In the genomic region with DNA sequence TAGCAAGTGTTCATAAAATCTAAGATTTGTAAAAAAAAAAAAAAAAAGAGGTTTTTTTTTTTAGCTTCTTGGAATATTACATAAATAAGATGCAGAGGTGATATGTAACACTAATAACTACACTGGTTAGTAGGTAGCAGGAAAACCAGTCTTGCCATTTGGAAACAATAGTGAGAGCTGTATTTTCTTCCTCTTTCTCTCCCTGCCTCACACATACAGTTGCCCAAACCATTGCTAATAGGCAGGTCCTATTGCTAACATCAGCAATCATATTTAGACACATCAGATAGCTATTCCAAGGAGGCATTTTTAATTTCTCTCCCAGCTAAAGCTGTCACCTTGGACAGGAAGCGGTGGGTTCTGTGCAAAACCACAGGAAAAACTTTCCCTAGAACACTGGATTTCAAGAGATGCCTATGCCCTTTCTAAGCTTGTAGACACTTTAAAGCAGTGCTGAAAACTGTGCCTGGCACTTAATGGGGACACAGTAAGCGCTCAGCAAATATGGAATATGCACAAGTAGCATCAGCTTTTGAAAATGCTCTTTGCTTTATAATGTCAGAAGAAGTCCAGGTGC, we compare ENCODE assay signal across 11 cellular contexts. TPM values are rescaled to one million over a fixed set of nuclear protein-coding genes. Genes with fewer than 3 reads are reported as not detected.
DNase-seq lines count a peak whose midpoint lies in the region; TF ChIP-seq lines count a peak whose summit lies in the region.
"Had no signal": no experiment of that assay in that cellular context is flagged by ENCODE, and none has a peak within 500 bp of the region (broad histone marks: within the 10 kb centered on the region; RNA-seq: fewer than 3 reads in every experiment).

No MANE protein-coding gene starts in this region.

- no peaks in the 10 kb centered on the region for H3K36me3 Mint-ChIP-seq in HFFc6 (ENCODE audit: low read depth)

- H3K27ac ChIP-seq in dorsolateral prefrontal cortex (peak overlapping the region in 40 of 59 donors; percentile 3 to 99 (median 90)), subcutaneous abdominal adipose tissue (ENCODE audit: low read depth, low read length) (peak overlapping the region; percentile 100)
- H3K27ac ChIP-seq: epithelial cell of prostate had no signal

- H3K36me3 ChIP-seq in subcutaneous abdominal adipose tissue (ENCODE audit: control insufficient read depth in 5 of 5, insufficient read depth in 5 of 5, low read length in 5 of 5) = no peaks in the 10 kb centered on the region

- H3K4me1 ChIP-seq in subcutaneous abdominal adipose tissue (ENCODE audit: control insufficient read depth in 5 of 5, insufficient read depth in 5 of 5, low read length in 5 of 5) = peaks cover 30 to 80% (median 65%) of the 10 kb centered on the region in 5 donors

- TF ChIP-seq CTCF in NB4 (IDR thresholded peaks at IDR 0.05; ENCODE audit: low read depth, low read length) = no peak
- TF ChIP-seq CTCF in dorsolateral prefrontal cortex (IDR thresholded peaks at IDR 0.05 in 54 of 56, conservative IDR thresholded peaks at IDR 0.05 in 2 of 56; ENCODE audit: low read depth in 1 of 56, partially characterized antibody in 56 of 56) = no peak
- no peak for TF ChIP-seq CTCF in HFFc6 (IDR thresholded peaks at IDR 0.05)

- peaks cover 42% of the 10 kb centered on the region for H3K4me1 Mint-ChIP-seq in HFFc6 (ENCODE audit: low read depth)

- intact Hi-C loops in dorsolateral prefrontal cortex (cut with DNase I) = loop anchor here in 1 of 2 donors (5.0 kb wide), 1 partner anchor 78 kb away; no protein-coding TSS in a partner anchor

- no peak overlapping the region for H3K27ac Mint-ChIP-seq in HFFc6

- peaks cover 2% of the 10 kb centered on the region for H3K27me3 Mint-ChIP-seq in HFFc6 (ENCODE audit: insufficient read depth)

- no peak overlapping the region for H3K4me3 Mint-ChIP-seq in HFFc6

- H3K9me3 ChIP-seq in subcutaneous abdominal adipose tissue (ENCODE audit: control insufficient read depth in 5 of 5, low read length in 5 of 5) = no peaks in the 10 kb centered on the region

- no peak overlapping the region for H3K4me3 ChIP-seq in NB4 (ENCODE audit: low read depth, low read length)
- peak overlapping the region in 19 of 59 donors; percentile 8 to 49 (median 31) for H3K4me3 ChIP-seq in dorsolateral prefrontal cortex
- H3K4me3 ChIP-seq in subcutaneous abdominal adipose tissue (ENCODE audit: low read depth in 1 of 5, low read length in 5 of 5) = peak overlapping the region in 1 of 5 donors; percentile 2
- H3K4me3 ChIP-seq: skin epidermis had no signal

- no peak for TF ChIP-seq POLR2A in NB4 (IDR thresholded peaks at IDR 0.05; ENCODE audit: extremely low read depth, insufficient read length)

- DNase-seq in GF-D8 (lab: John Stamatoyannopoulos, UW) = peak; percentile 69
- DNase-seq in NB4 (ENCODE audit: low read depth) = peak; percentile 63
- no peak for DNase-seq in dorsolateral prefrontal cortex
- no peak for DNase-seq in COR-L47 (lab: John Stamatoyannopoulos, UW)
- no peak for DNase-seq in T1000 (lab: John Stamatoyannopoulos, UW)
- DNase-seq in HFFc6 = no peak
- DNase-seq: KG1, PC-3 had no signal

- H3K9ac ChIP-seq in subcutaneous abdominal adipose tissue (ENCODE audit: low read length in 5 of 5) = no peak overlapping the region

- no peaks in the 10 kb centered on the region for H3K9me3 Mint-ChIP-seq in HFFc6

- H3K27me3 ChIP-seq in dorsolateral prefrontal cortex (no peaks in the 10 kb centered on the region), subcutaneous abdominal adipose tissue (ENCODE audit: control insufficient read depth in 5 of 5, insufficient read depth in 4 of 5, low read length in 5 of 5) (peaks cover 0 to 2% (median 0%) of the 10 kb centered on the region in 5 donors)

RNA-seq across cellular contexts. Expression of gene TARBP1, which starts 50.8 kb away (rescaled TPM):
- 100 to 1,000 TPM in 34 of 120 experiments, 10 to 100 TPM in 86; 27.7 to 158 (median 75.1) TPM for total RNA-seq in dorsolateral prefrontal cortex
- total RNA-seq in HFFc6 (2021; fragmentation: NEBNext Ultra II Directional; extraction: Animal tissue kit (Norgen Biotek cat#: 25700)) = 10 to 100 TPM in 4 of 6 experiments, 1 to 10 TPM in 2; 8.1 to 12.8 (median 11.0) TPM

Comparison
In these comparisons a context has a peak if more than half of its experiments do, and no peak if none do; other contexts are left out.
1. DNase-seq: peak in GF-D8 (single experiment) and NB4 (single experiment); none in dorsolateral prefrontal cortex (0 of 10), COR-L47 (single experiment), T1000 (single experiment) and HFFc6 (single experiment).